Comparison of ENCODE assay signal across 10 cellular contexts in genomic region chr17:7179317-7180254, GRCh38. TPM values are rescaled to one million over a fixed set of nuclear protein-coding genes. Genes with fewer than 3 reads are reported as not detected.
DNase-seq lines count a peak whose midpoint lies in the region; ATAC-seq and TF ChIP-seq lines count a peak whose summit lies in the region.
"Had no signal": no experiment of that assay in that cellular context is flagged by ENCODE, and none has a peak within 500 bp of the region (broad histone marks: within the 10 kb centered on the region; RNA-seq: fewer than 3 reads in every experiment).

ASGR1 (minus strand) TSS chr17:7179370; CDS start chr17:7178563, 807 bp downstream.

- H3K4me3 ChIP-seq in AG04449 (ENCODE audit: low read depth, low read length) (peak within 1 kb of the TSS; percentile 60), HUES64 (ENCODE audit: low read length) (peak within 1 kb of the TSS; percentile 70), MM.1S (ENCODE audit: low read length) (no peak within 1 kb of the TSS)

- no peak within 1 kb of the TSS for H3K4me3 Mint-ChIP-seq in chondrocyte (ENCODE audit: unreplicated experiment)
- H3K4me3 Mint-ChIP-seq in mesothelial cell of epicardium: peak within 1 kb of the TSS; percentile 28
- no peak within 1 kb of the TSS for H3K4me3 Mint-ChIP-seq in osteocyte (ENCODE audit: unreplicated experiment)

- H3K4me1 ChIP-seq in HUES64 (ENCODE audit: insufficient read depth, low read length) (0 out of 2 replicates have a peak, but pooled peaks cover 4% of the 10 kb centered on the region), MM.1S (ENCODE audit: low read length) (0 out of 2 replicates have a peak, but pooled peaks cover 2% of the 10 kb centered on the region)

- no peaks in the 10 kb centered on the region for H3K36me3 ChIP-seq in HUES64 (ENCODE audit: insufficient read depth, low read length)
- no peaks in the 10 kb centered on the region for H3K36me3 ChIP-seq in MM.1S (replicated peaks; ENCODE audit: insufficient read depth, low read length)

- DNase-seq in AG04449 (ENCODE audit: low read depth, low spot score) (no peak), chondrocyte (ENCODE audit: low spot score) (peak; percentile 73), mesothelial cell of epicardium (ENCODE audit: low spot score in 2 of 2, unreplicated experiment in 2 of 2) (no peak), MM.1S (no peak), osteocyte (ENCODE audit: extremely low spot score, unreplicated experiment) (no peak), activated gamma-delta T cell treated with Interleukin-2 at 50 U/mL for 16 hours (no peak)
- DNase-seq: NCI-H1930, Right ventricle myocardium superior had no signal

- CTCF ChIA-PET in AG04449 (lab: Yijun Ruan, JAX): interaction anchor here (2.4 to 4.1 kb wide), 4 partner anchors 9 to 130 kb away, joined by 6 to 156 read pairs (median 25); partner anchors contain the start of gene SLC16A11

- no peaks in the 10 kb centered on the region for H3K4me1 Mint-ChIP-seq in chondrocyte (ENCODE audit: low read depth)
- H3K4me1 Mint-ChIP-seq in mesothelial cell of epicardium: peaks cover 9% of the 10 kb centered on the region
- no peaks in the 10 kb centered on the region for H3K4me1 Mint-ChIP-seq in osteocyte (ENCODE audit: unreplicated experiment)

- no peaks in the 10 kb centered on the region for H4K20me1 ChIP-seq in MM.1S (ENCODE audit: insufficient read depth, low read length)

- H3K27me3 ChIP-seq in HUES64 (ENCODE audit: insufficient read depth, low read length): peaks cover 24% of the 10 kb centered on the region
- peaks cover 47% of the 10 kb centered on the region for H3K27me3 ChIP-seq in MM.1S (replicated peaks; ENCODE audit: insufficient read depth, low read length)

- POLR2A ChIA-PET in AG04449 (lab: Yijun Ruan, JAX): no interaction called here

- TF ChIP-seq CTCF in AG04449 (IDR thresholded peaks at IDR 0.05; ENCODE audit: insufficient read depth, low read length, missing control alignments): no peak
- TF ChIP-seq CTCF in chondrocyte (IDR thresholded peaks at IDR 0.05): no peak
- no peak for TF ChIP-seq CTCF in mesothelial cell of epicardium (IDR thresholded peaks at IDR 0.05; ENCODE audit: unreplicated experiment)
- no peak for TF ChIP-seq CTCF in MM.1S (IDR thresholded peaks at IDR 0.05; ENCODE audit: low read length)
- no peak for TF ChIP-seq CTCF in osteocyte (IDR thresholded peaks at IDR 0.05)

- no peaks in the 10 kb centered on the region for H3K36me3 Mint-ChIP-seq in chondrocyte (ENCODE audit: low read depth)
- no peaks in the 10 kb centered on the region for H3K36me3 Mint-ChIP-seq in mesothelial cell of epicardium
- no peaks in the 10 kb centered on the region for H3K36me3 Mint-ChIP-seq in osteocyte (ENCODE audit: unreplicated experiment)

- H3K9me3 Mint-ChIP-seq in chondrocyte (ENCODE audit: low read depth) (no peaks in the 10 kb centered on the region), mesothelial cell of epicardium (no peaks in the 10 kb centered on the region), osteocyte (ENCODE audit: unreplicated experiment) (no peaks in the 10 kb centered on the region)

- no peak within 1 kb of the TSS for H3K4me2 ChIP-seq in MM.1S (ENCODE audit: low read depth, low read length)

- H3K27ac Mint-ChIP-seq in chondrocyte (ENCODE audit: unreplicated experiment) (no peak within 1 kb of the TSS), mesothelial cell of epicardium (no peak within 1 kb of the TSS), osteocyte (ENCODE audit: unreplicated experiment) (no peak within 1 kb of the TSS)

- no peak within 1 kb of the TSS for H3K9ac ChIP-seq in HUES64 (ENCODE audit: low read depth, low read length)
- H3K9ac ChIP-seq in MM.1S (ENCODE audit: low read length): no peak within 1 kb of the TSS

- no peak for ATAC-seq in HG03045 (IDR thresholded peaks at IDR 0.05; ENCODE audit: unreplicated experiment)

- H3K27me3 Mint-ChIP-seq in chondrocyte (ENCODE audit: low read depth): no peaks in the 10 kb centered on the region
- H3K27me3 Mint-ChIP-seq in mesothelial cell of epicardium (ENCODE audit: low read depth): no peaks in the 10 kb centered on the region
- peaks cover 6% of the 10 kb centered on the region for H3K27me3 Mint-ChIP-seq in osteocyte (ENCODE audit: unreplicated experiment)

- no peaks in the 10 kb centered on the region for H3K79me2 ChIP-seq in MM.1S (ENCODE audit: low read length)

- no peaks in the 10 kb centered on the region for H3K9me3 ChIP-seq in HUES64 (ENCODE audit: insufficient read depth, low read depth, low read length)
- H3K9me3 ChIP-seq in MM.1S (replicated peaks; ENCODE audit: insufficient read depth, low read length): no peaks in the 10 kb centered on the region

- H3K27ac ChIP-seq in HUES64 (ENCODE audit: low read depth, low read length) (no peak within 1 kb of the TSS), MM.1S (ENCODE audit: low read length) (no peak within 1 kb of the TSS)

- H3K9me2 ChIP-seq in MM.1S (replicated peaks; ENCODE audit: insufficient read depth, low read length): no peaks in the 10 kb centered on the region

- no peaks in the 10 kb centered on the region for H3F3A ChIP-seq in MM.1S (ENCODE audit: insufficient read depth, low read length)

- no peak within 1 kb of the TSS for H2AFZ ChIP-seq in MM.1S (ENCODE audit: low read length)

- 81% methylated on average over 20 of the region's 20 CpGs for WGBS in HUES64

RNA-seq across cellular contexts. Expression of gene ASGR1, which starts in this region (rescaled TPM):
- 8.3 TPM for polyA plus RNA-seq in HUES64 (2013, experiment 1 of 2)
- polyA plus RNA-seq in HUES64 (2013, experiment 2 of 2): 12.5 TPM
- total RNA-seq in chondrocyte (0.46 to 1.9 TPM (median 0.97 TPM) in 3 replicates), mesothelial cell of epicardium (15.9 to 19.7 TPM (median 16.5 TPM) in 3 replicates), osteocyte (1.6 and 2.4 TPM in 2 replicates)
